In genomic region chr11:45030778-45031177, GRCh38 we compare ENCODE assay signal across 18 cellular contexts.
DNase-seq lines count a peak whose midpoint lies in the region; ATAC-seq and TF ChIP-seq lines count a peak whose summit lies in the region.
"Had no signal": no experiment of that assay in that cellular context is flagged by ENCODE, and none has a peak within 500 bp of the region (broad histone marks: within the 10 kb centered on the region; RNA-seq: fewer than 3 reads in every experiment).

No MANE protein-coding gene starts in this region.

- H3K4me1 Mint-ChIP-seq in memory B cell: peaks cover 38% of the 10 kb centered on the region
- H3K4me1 Mint-ChIP-seq in nephron progenitor cell: peaks cover 16% of the 10 kb centered on the region
- H3K4me1 Mint-ChIP-seq: GM23338, H9 had no signal

- H3K9ac ChIP-seq in BLaER1 treated with 17β-estradiol and CSF1 and Interleukin-3, amounts not matched to agents 10 nM and 100 nM: no peak overlapping the region
- no peak overlapping the region for H3K9ac ChIP-seq in MM.1S (ENCODE audit: low read length)

- H3K27ac Mint-ChIP-seq in memory B cell: peak overlapping the region; percentile 43
- no peak overlapping the region for H3K27ac Mint-ChIP-seq in nephron progenitor cell
- H3K27ac Mint-ChIP-seq: CD14-positive monocyte; CD4-positive, alpha-beta T cell; CD8-positive, alpha-beta memory T cell; GM23338; H9 had no signal

- no peak overlapping the region; a peak in 1 of 22 replicates for H3K27ac ChIP-seq in BLaER1 treated with 17β-estradiol and CSF1 and Interleukin-3, amounts not matched to agents 10 nM and 100 nM
- H3K27ac ChIP-seq in stomach (no peak overlapping the region), MM.1S (ENCODE audit: low read length) (no peak overlapping the region)

- no peaks in the 10 kb centered on the region for H3K79me2 ChIP-seq in MM.1S (ENCODE audit: low read length)

- WGBS in stomach, 5 donors: 72 to 79% (median 78%) methylated on average over 6 of the region's 6 CpGs

- no peaks in the 10 kb centered on the region for H4K20me1 ChIP-seq in BLaER1 treated with 17β-estradiol and CSF1 and Interleukin-3, amounts not matched to agents 10 nM and 100 nM
- no peaks in the 10 kb centered on the region for H4K20me1 ChIP-seq in MM.1S (ENCODE audit: insufficient read depth, low read length)

- H3K36me3 ChIP-seq in BLaER1 treated with 17β-estradiol and CSF1 and Interleukin-3, amounts not matched to agents 10 nM and 100 nM: no peaks in the 10 kb centered on the region
- H3K36me3 ChIP-seq in stomach (no peaks in the 10 kb centered on the region), MM.1S (replicated peaks; ENCODE audit: insufficient read depth, low read length) (no peaks in the 10 kb centered on the region)

- peaks cover 9% of the 10 kb centered on the region; the same call in 1 of the 2 replicates for H3F3A ChIP-seq in MM.1S (ENCODE audit: insufficient read depth, low read length)

- ATAC-seq in memory B cell (ENCODE audit: low read depth) (no peak), GM21723 (IDR thresholded peaks at IDR 0.05; ENCODE audit: unreplicated experiment) (no peak)
- ATAC-seq: GM12878, GM23338, HCT116 had no signal

- TF ChIP-seq CTCF in stomach (IDR thresholded peaks at IDR 0.05) (no peak), nephron progenitor cell (IDR thresholded peaks at IDR 0.05) (no peak), MM.1S (IDR thresholded peaks at IDR 0.05; ENCODE audit: low read length) (no peak)

- H3K9me3 Mint-ChIP-seq in memory B cell (peaks cover 3% of the 10 kb centered on the region), nephron progenitor cell (no peaks in the 10 kb centered on the region)
- H3K9me3 Mint-ChIP-seq: CD4-positive, alpha-beta T cell; CD8-positive, alpha-beta memory T cell; GM23338; H9 had no signal

- peaks cover 51 to 100% (median 95%) of the 10 kb centered on the region in 10 experiments for H3K4me1 ChIP-seq in BLaER1 treated with 17β-estradiol and CSF1 and Interleukin-3, amounts not matched to agents 10 nM and 100 nM
- H3K4me1 ChIP-seq in stomach: no peaks in the 10 kb centered on the region
- peaks cover 26% of the 10 kb centered on the region for H3K4me1 ChIP-seq in MM.1S (ENCODE audit: low read length)

- TF ChIP-seq POLR2A in stomach (IDR thresholded peaks at IDR 0.05): no peak

- no peaks in the 10 kb centered on the region for H3K27me3 Mint-ChIP-seq in memory B cell
- peaks cover 3% of the 10 kb centered on the region for H3K27me3 Mint-ChIP-seq in nephron progenitor cell (ENCODE audit: low read depth, poor library complexity)
- H3K27me3 Mint-ChIP-seq: CD4-positive, alpha-beta T cell; CD8-positive, alpha-beta memory T cell had no signal

- H3K4me3 Mint-ChIP-seq in memory B cell (no peak overlapping the region), nephron progenitor cell (no peak overlapping the region)
- H3K4me3 Mint-ChIP-seq: CD14-positive monocyte; CD4-positive, alpha-beta T cell; CD8-positive, alpha-beta memory T cell; GM23338; H9 had no signal

- no peak overlapping the region for H3K4me3 ChIP-seq in BLaER1 treated with 17β-estradiol and CSF1 and Interleukin-3, amounts not matched to agents 10 nM and 100 nM
- no peak overlapping the region for H3K4me3 ChIP-seq in Jurkat, Clone E6-1 (ENCODE audit: low read length)
- H3K4me3 ChIP-seq in stomach (no peak overlapping the region), MM.1S (ENCODE audit: low read length) (no peak overlapping the region)
- H3K4me3 ChIP-seq: GM12878, GM23338 had no signal

- H3K9me3 ChIP-seq in BLaER1 treated with 17β-estradiol and CSF1 and Interleukin-3, amounts not matched to agents 10 nM and 100 nM (replicated peaks in 1 of 11): peaks cover 0 to 5% (median 0%) of the 10 kb centered on the region in 11 experiments; a peak in 5 of 22 replicates
- no peaks in the 10 kb centered on the region for H3K9me3 ChIP-seq in stomach
- H3K9me3 ChIP-seq in MM.1S (replicated peaks; ENCODE audit: insufficient read depth, low read length): no peaks in the 10 kb centered on the region

- peak overlapping the region in 6 of 11 experiments; percentile 75 to 85 (median 82); a peak in 11 of 22 replicates for H3K4me2 ChIP-seq in BLaER1 treated with 17β-estradiol and CSF1 and Interleukin-3, amounts not matched to agents 10 nM and 100 nM
- no peak overlapping the region for H3K4me2 ChIP-seq in MM.1S (ENCODE audit: low read depth, low read length)
- H3K4me2 ChIP-seq: GM23338 had no signal

- no peak for TF ChIP-seq EP300 in stomach (IDR thresholded peaks at IDR 0.05)

- DNase-seq in Jurkat, Clone E6-1 (ENCODE audit: low read depth, low spot score): peak; percentile 49
- DNase-seq in memory B cell (ENCODE audit: low spot score in 2 of 2): no peak
- peak; percentile 1 for DNase-seq in stomach
- no peak for DNase-seq in nephron progenitor cell
- no peak for DNase-seq in MM.1S
- DNase-seq: CD4-positive, alpha-beta T cell; CD8-positive, alpha-beta memory T cell; DMS 273 treated with DMSO at 0.1 percent for 48 hours; DMS79; EL; GDM1 had no signal

- intact Hi-C loops in stomach (cut with DNase I; ENCODE audit: low total_unique reads): no loop called here

- H3K9me2 ChIP-seq in MM.1S (replicated peaks; ENCODE audit: insufficient read depth, low read length): no peaks in the 10 kb centered on the region

- H3K36me3 Mint-ChIP-seq in memory B cell: peaks cover 1% of the 10 kb centered on the region
- no peaks in the 10 kb centered on the region for H3K36me3 Mint-ChIP-seq in nephron progenitor cell (ENCODE audit: low read depth)
- H3K36me3 Mint-ChIP-seq: CD14-positive monocyte; CD8-positive, alpha-beta memory T cell had no signal

- no peaks in the 10 kb centered on the region for H3K27me3 ChIP-seq in BLaER1 treated with 17β-estradiol and CSF1 and Interleukin-3, amounts not matched to agents 10 nM and 100 nM
- H3K27me3 ChIP-seq in stomach (no peaks in the 10 kb centered on the region), MM.1S (replicated peaks; ENCODE audit: insufficient read depth, low read length) (no peaks in the 10 kb centered on the region)

- no peak overlapping the region for H2AFZ ChIP-seq in MM.1S (ENCODE audit: low read length)
- H2AFZ ChIP-seq: GM23338 had no signal

Comparison
In these comparisons a context has a peak if more than half of its experiments do, and no peak if none do; other contexts are left out.
1. DNase-seq: peak in Jurkat, Clone E6-1 (single experiment) and stomach (single experiment); none in memory B cell (0 of 2), nephron progenitor cell (single experiment) and MM.1S (single experiment).